In genomic region chr14:76914533-76915061, GRCh38 we compare ENCODE assay signal across 8 cellular contexts.
DNase-seq lines count a peak whose midpoint lies in the region; ATAC-seq and TF ChIP-seq lines count a peak whose summit lies in the region.
"Not testable (repeated sequence)": the region's sequence is repeated elsewhere in the genome, so short reads cannot be mapped to it uniquely, and the experiment has no call there.

No MANE protein-coding gene starts in this region.

- H3K4me3 Mint-ChIP-seq in stimulated activated effector memory CD8-positive, alpha-beta T cell treated with anti-CD3 and anti-CD28 coated beads, Interleukin-12 subunit alpha, Interleukin-12 subunit beta, amount 100 ng/mL, for 72 hours: not testable (repeated sequence)

- H3K4me3 ChIP-seq in BLaER1; IMR-90 (ENCODE audit: insufficient read depth, low read depth, low read length): not testable (repeated sequence)

- in situ Hi-C loops in IMR-90 (cut with MboI; ENCODE audit: low sequenced_read_pairs): loop anchor here (5.0 kb wide), 2 partner anchors 108 to 148 kb away; no protein-coding TSS in a partner anchor
- in situ Hi-C loops in T47D (cut with HindIII; ENCODE audit: low pct_unique_long_range_greater_than_20kb, low sequenced_read_pairs): not testable (repeated sequence)

- H3K9ac ChIP-seq in BLaER1; IMR-90 (ENCODE audit: low read depth, low read length): not testable (repeated sequence)

- H4K8ac ChIP-seq in IMR-90 (ENCODE audit: low read depth in 2 of 2, low read length in 2 of 2): not testable (repeated sequence)

- not testable (repeated sequence) for H3K56ac ChIP-seq in IMR-90 (ENCODE audit: extremely low read depth, insufficient read depth, low read length)

- not testable (repeated sequence) for H3K18ac ChIP-seq in IMR-90 (ENCODE audit: low read depth, low read length)

- intact Hi-C loops in IMR-90 (cut with micrococcal nuclease): not testable (repeated sequence)

- peak overlapping the region; percentile 23 for H2AK9ac ChIP-seq in IMR-90 (replicated peaks; ENCODE audit: low read depth, low read length, poor library complexity)

- H3K9me1 ChIP-seq in IMR-90 (ENCODE audit: insufficient read depth, low read length): peaks cover 16% of the 10 kb centered on the region

- H3K4ac ChIP-seq in IMR-90 (ENCODE audit: low read depth, low read length): peak overlapping the region; percentile 44

- not testable (repeated sequence) for H3K9me3 Mint-ChIP-seq in stimulated activated effector memory CD8-positive, alpha-beta T cell treated with anti-CD3 and anti-CD28 coated beads, Interleukin-12 subunit alpha, Interleukin-12 subunit beta, amount 100 ng/mL, for 72 hours

- H3K27ac Mint-ChIP-seq in stimulated activated effector memory CD8-positive, alpha-beta T cell treated with anti-CD3 and anti-CD28 coated beads, Interleukin-12 subunit alpha, Interleukin-12 subunit beta, amount 100 ng/mL, for 72 hours: peak overlapping the region; percentile 70

- not testable (repeated sequence) for H2BK5ac ChIP-seq in IMR-90 (ENCODE audit: low read depth, low read length, poor library complexity, severe bottlenecking)

- H2BK120ac ChIP-seq in IMR-90 (ENCODE audit: low read depth, low read length): peak overlapping the region; percentile 7; the same call in 1 of the 2 replicates

- not testable (repeated sequence) for ATAC-seq in IMR-90 (ENCODE audit: low read depth); stimulated activated effector memory CD8-positive, alpha-beta T cell treated with anti-CD3 and anti-CD28 coated beads, Interleukin-12 subunit alpha, Interleukin-12 subunit beta, amount 100 ng/mL, for 72 hours
- ATAC-seq in foreskin keratinocyte: peak; percentile 6

- TF ChIP-seq POLR2A in IMR-90 (IDR thresholded peaks at IDR 0.05; ENCODE audit: low read depth, low read length): not testable (repeated sequence)

- H3K79me1 ChIP-seq in IMR-90 (ENCODE audit: low read depth in 1 of 2, low read length in 2 of 2): peaks cover 0 to 21% of the 10 kb centered on the region in 2 experiments; a peak in 1 of 4 replicates

- peak overlapping the region; percentile 33; the same call in 1 of the 2 replicates for H2AK5ac ChIP-seq in IMR-90 (ENCODE audit: low read depth, low read length)

- not testable (repeated sequence) for H3K14ac ChIP-seq in IMR-90 (replicated peaks; ENCODE audit: low read depth, low read length)

- H3K36me3 Mint-ChIP-seq in stimulated activated effector memory CD8-positive, alpha-beta T cell treated with anti-CD3 and anti-CD28 coated beads, Interleukin-12 subunit alpha, Interleukin-12 subunit beta, amount 100 ng/mL, for 72 hours: not testable (repeated sequence)

- not testable (repeated sequence) for H3K27me3 ChIP-seq in BLaER1; IMR-90 (ENCODE audit: control insufficient read depth, insufficient read depth, low read length); foreskin keratinocyte

- peak overlapping the region; percentile 70 for H2AFZ ChIP-seq in IMR-90 (replicated peaks; ENCODE audit: low read length, poor library complexity)

- H3K4me1 ChIP-seq in BLaER1: peaks cover 86% of the 10 kb centered on the region
- H3K4me1 ChIP-seq in IMR-90 (ENCODE audit: control insufficient read depth, insufficient read depth, low read length): peaks cover 28% of the 10 kb centered on the region
- peaks cover 27% of the 10 kb centered on the region for H3K4me1 ChIP-seq in foreskin keratinocyte

- not testable (repeated sequence) for H4K20me1 ChIP-seq in BLaER1; IMR-90 (ENCODE audit: insufficient read depth, low read length)

- H2BK15ac ChIP-seq in IMR-90 (ENCODE audit: low read depth, low read length): not testable (repeated sequence)

- not testable (repeated sequence) for TF ChIP-seq CTCF in IMR-90 (conservative IDR thresholded peaks at IDR 0.05; ENCODE audit: low read depth, low read length); foreskin keratinocyte (conservative IDR thresholded peaks at IDR 0.05)

- peak overlapping the region; percentile 40 for H3K4me2 ChIP-seq in BLaER1
- H3K4me2 ChIP-seq in IMR-90 (ENCODE audit: low read depth, low read length): not testable (repeated sequence)

- dilution Hi-C loops in IMR-90 (cut with HindIII; ENCODE audit: low sequenced_read_pairs, unreplicated experiment): not testable (repeated sequence)

- H3K23ac ChIP-seq in IMR-90 (ENCODE audit: low read depth, low read length): not testable (repeated sequence)

- not testable (repeated sequence) for H3K36me3 ChIP-seq in BLaER1; IMR-90 (ENCODE audit: control insufficient read depth, insufficient read depth, low read length)

- not testable (repeated sequence) for DNase-seq in IMR-90; stimulated activated effector memory CD8-positive, alpha-beta T cell treated with anti-CD3 and anti-CD28 coated beads, Interleukin-12 subunit alpha, Interleukin-12 subunit beta, amount 100 ng/mL, for 72 hours (ENCODE audit: low spot score in 2 of 2)
- DNase-seq in NCI-H2196 treated with DMSO at 0.1 percent for 48 hours (lab: John Stamatoyannopoulos, UW; ENCODE audit: unreplicated experiment) (peak; percentile 46), SIG-M5 treated with dmso at 0.1 percent for 504 hours (lab: John Stamatoyannopoulos, UW; ENCODE audit: unreplicated experiment) (peak; percentile 65), T47D (ENCODE audit: low read depth in 1 of 2, low spot score in 1 of 2) (peak; percentile 90 to 98), foreskin keratinocyte (peak in 1 of 2 donors; percentile 49), mucosa of gallbladder (ENCODE audit: low spot score) (peak; percentile 54)

- H4K5ac ChIP-seq in IMR-90 (ENCODE audit: low read depth, low read length): not testable (repeated sequence)

- H2BK20ac ChIP-seq in IMR-90 (ENCODE audit: low read depth, low read length): peak overlapping the region; percentile 4; the same call in 1 of the 2 replicates

- no CpG with 5 or more reads among the region's 8 CpGs for WGBS in IMR-90 (ENCODE audit: extremely low coverage in 2 of 2, insufficient read length in 1 of 2), 2 experiments

- H4K91ac ChIP-seq in IMR-90 (ENCODE audit: insufficient read depth, low read depth, low read length): not testable (repeated sequence)

- POLR2A ChIA-PET in IMR-90 (lab: Charles Lee; ENCODE audit: unreplicated experiment): not testable (repeated sequence)

- CTCF ChIA-PET in IMR-90 (lab: Yijun Ruan, JAX): interaction anchor here (1.6 to 2.3 kb wide), 3 partner anchors 122 to 145 kb away, joined by 12 to 15 read pairs (median 15); no protein-coding TSS in a partner anchor

- peaks cover 26% of the 10 kb centered on the region for H3K4me1 Mint-ChIP-seq in stimulated activated effector memory CD8-positive, alpha-beta T cell treated with anti-CD3 and anti-CD28 coated beads, Interleukin-12 subunit alpha, Interleukin-12 subunit beta, amount 100 ng/mL, for 72 hours

- not testable (repeated sequence) for BruUV-seq in IMR-90 (replicated peaks; lab: Mats Ljungman, UMichigan)

- H3K9me3 ChIP-seq in BLaER1; IMR-90 (ENCODE audit: control insufficient read depth, insufficient read depth, low read length): not testable (repeated sequence)

- peak overlapping the region; percentile 55; the same call in 1 of the 2 replicates for H3K27ac ChIP-seq in BLaER1
- not testable (repeated sequence) for H3K27ac ChIP-seq in IMR-90 (ENCODE audit: insufficient read depth, low read length); foreskin keratinocyte

- not testable (repeated sequence) for TF ChIP-seq RAD21 in IMR-90 (IDR thresholded peaks at IDR 0.05; ENCODE audit: low read length)
